Comparison of ENCODE assay signal across 24 cellular contexts in the genomic region with DNA sequence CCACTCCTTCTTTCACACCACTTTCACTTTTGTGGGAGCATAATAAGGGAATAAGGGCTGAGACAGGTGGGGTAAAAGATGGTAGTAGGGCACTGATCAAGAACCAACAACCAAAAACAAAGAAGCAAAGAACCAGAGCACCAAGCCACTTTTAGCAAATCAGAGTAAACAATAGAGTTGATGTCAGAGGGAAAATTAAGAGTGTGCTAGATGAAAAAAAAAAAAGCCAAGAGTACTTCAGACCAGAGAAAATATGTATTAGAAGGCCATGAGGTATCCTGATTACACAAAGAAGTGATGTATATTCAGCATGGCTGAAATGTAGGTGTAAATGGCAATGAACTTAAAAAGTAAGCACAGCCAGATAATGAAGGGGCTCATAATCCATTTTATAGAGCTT.
"Had no signal": no experiment of that assay in that cellular context is flagged by ENCODE, and none has a peak within 500 bp of the region (broad histone marks: within the 10 kb centered on the region; RNA-seq: fewer than 3 reads in every experiment).

No MANE protein-coding gene starts in this region.

- FAIRE-seq: keratinocyte had no signal

- ATAC-seq: left cardiac atrium; left lobe of liver; natural killer cell; right cardiac atrium; sciatic nerve; stimulated activated naive B cell treated with anti-CD40 and anti-IgM and Interleukin-4, amounts not matched to agents 10 μg/mL and 1 μg/mL and 100 μg/mL, for 72 hours; stimulated activated naive CD8-positive, alpha-beta T cell treated with anti-CD3 and anti-CD28 coated beads, Interleukin-15, Interleukin-2, amounts not matched to agents 100 U/mL and 50 U/mL, for 24 hours had no signal

- H3K4me3 ChIP-seq: hepatocyte, lung, ovary, prostate gland, skin epidermis, stomach, tibial nerve, uterus had no signal

- H3K27me3 ChIP-seq: hepatocyte, ovary, stomach, tibial nerve, uterus had no signal

- H3K36me3 ChIP-seq: ovary, prostate gland, tibial nerve, uterus had no signal

- H3K4me1 ChIP-seq: prostate gland, stomach, tibial nerve, uterus had no signal

- H3K27ac ChIP-seq: hepatocyte, ovary, prostate gland, skin epidermis, stomach, tibial nerve, uterus had no signal

- H3K9me3 ChIP-seq: ovary, prostate gland, uterus had no signal

- DNase-seq: kidney glomerular epithelial cell; left cardiac atrium; mesendoderm; naive B cell; natural killer cell; ovary; retina; right cardiac atrium; stimulated activated CD4-positive, alpha-beta T cell treated with anti-CD3 and anti-CD28 coated beads, Interleukin-12 subunit alpha, Interleukin-12 subunit beta, amount 100 ng/mL, for 4 hours; stimulated activated CD4-positive, alpha-beta T cell treated with anti-CD3 and anti-CD28 coated beads, Interleukin-15, amount 100 ng/mL, for 24 hours; stimulated activated CD4-positive, alpha-beta T cell treated with anti-CD3 and anti-CD28 coated beads, Interleukin-2, amount 100 ng/mL, for 24 hours; stimulated activated CD4-positive, alpha-beta T cell treated with anti-CD3 and anti-CD28 coated beads, Interleukin-4, amount 100 ng/mL, for 1 hour; stimulated activated naive B cell treated with anti-CD40 and anti-IgM and Interleukin-4, amounts not matched to agents 10 μg/mL and 1 μg/mL and 100 μg/mL, for 72 hours; stimulated activated naive CD8-positive, alpha-beta T cell treated with anti-CD3 and anti-CD28 coated beads, Interleukin-15, Interleukin-2, amounts not matched to agents 100 U/mL and 50 U/mL, for 24 hours; stomach; uterus had no signal
